Comparison of ENCODE assay signal across 10 cellular contexts in genomic region chr22:39503590-39503989, GRCh38. TPM values are rescaled to one million over a fixed set of nuclear protein-coding genes. Genes with fewer than 3 reads are reported as not detected.
A peak's percentile ranks its signal among the peaks of the same experiment; 100 is the strongest.
DNase-seq lines count a peak whose midpoint lies in the region; ATAC-seq and TF ChIP-seq lines count a peak whose summit lies in the region.
"Had no signal": no experiment of that assay in that cellular context is flagged by ENCODE, and none has a peak within 500 bp of the region (broad histone marks: within the 10 kb centered on the region; RNA-seq: fewer than 3 reads in every experiment).

No MANE protein-coding gene starts in this region.

- H3K9me3 Mint-ChIP-seq in activated T-cell treated with anti-CD3 and anti-CD28 coated beads, Interleukin-2, amount 50 U/mL, for 4 hours: no peaks in the 10 kb centered on the region

- H3K4me3 ChIP-seq in WI38 (ENCODE audit: low read depth, low read length) (peak overlapping the region; percentile 72), right cardiac atrium (ENCODE audit: low read length) (peak overlapping the region; percentile 86), testis (peak overlapping the region; percentile 85 to 95), aorta (ENCODE audit: low read length in 2 of 2) (no peak overlapping the region)

- no peak for TF ChIP-seq POLR2A in testis (IDR thresholded peaks at IDR 0.05)

- H3K4me1 ChIP-seq in right cardiac atrium (ENCODE audit: control insufficient read depth, insufficient read depth, low read length): peaks cover 6% of the 10 kb centered on the region
- peaks cover 28% of the 10 kb centered on the region for H3K4me1 ChIP-seq in testis
- peaks cover 2 to 11% of the 10 kb centered on the region in 2 donors for H3K4me1 ChIP-seq in aorta (ENCODE audit: control insufficient read depth in 1 of 2, insufficient read depth in 2 of 2, low read length in 2 of 2)

- H3K9me3 ChIP-seq in right cardiac atrium (ENCODE audit: control insufficient read depth, low read length) (no peaks in the 10 kb centered on the region), testis (no peaks in the 10 kb centered on the region), aorta (ENCODE audit: control insufficient read depth, low read length) (no peaks in the 10 kb centered on the region)

- intact Hi-C loops in right cardiac atrium (cut with DNase I) (loop anchor here in 1 of 4 donors (10.0 kb wide), 1 partner anchor 119 kb away; no protein-coding TSS in a partner anchor), testis (cut with DNase I; ENCODE audit: low total_unique reads) (no loop called here), aorta (cut with DNase I) (loop anchor here in 1 of 2 donors (2.0 to 5.0 kb wide), 2 partner anchors 17 to 106 kb away; partner anchors contain the start of genes ATF4 and TAB1)

- ATAC-seq in activated T-cell treated with anti-CD3 and anti-CD28 coated beads, Interleukin-2, amount 50 U/mL, for 4 hours: no peak
- ATAC-seq in right cardiac atrium (no peak), aorta (ENCODE audit: low FRiP score) (no peak), GM18517 (IDR thresholded peaks at IDR 0.05; ENCODE audit: unreplicated experiment) (no peak)

- WGBS in right cardiac atrium: 62% methylated on average over 7 of the region's 7 CpGs
- WGBS in testis, 2 donors: 58 to 64% methylated on average over 7 of the region's 7 CpGs
- WGBS in aorta, 2 donors: 59 to 64% methylated on average over 7 of the region's 7 CpGs

- no peaks in the 10 kb centered on the region for H3K36me3 ChIP-seq in testis (ENCODE audit: low read depth, missing control alignments)
- peaks cover 0 to 1% of the 10 kb centered on the region in 2 donors for H3K36me3 ChIP-seq in aorta (ENCODE audit: control insufficient read depth in 1 of 2, insufficient read depth in 2 of 2, low read length in 1 of 2)

- H3K27ac ChIP-seq in right cardiac atrium (ENCODE audit: low read length) (no peak overlapping the region), testis (peak overlapping the region in 1 of 2 donors; percentile 86), aorta (ENCODE audit: low read depth in 1 of 2, low read length in 2 of 2) (no peak overlapping the region)

- H3K36me3 Mint-ChIP-seq in activated T-cell treated with anti-CD3 and anti-CD28 coated beads, Interleukin-2, amount 50 U/mL, for 4 hours (ENCODE audit: insufficient read depth): peaks cover 31% of the 10 kb centered on the region

- H3K27me3 Mint-ChIP-seq in activated T-cell treated with anti-CD3 and anti-CD28 coated beads, Interleukin-2, amount 50 U/mL, for 4 hours (ENCODE audit: low read depth): no peaks in the 10 kb centered on the region

- no peak for DNase-seq in activated T-cell treated with anti-CD3 and anti-CD28 coated beads, Interleukin-2, amount 50 U/mL, for 4 hours
- DNase-seq in activated T-cell treated with anti-CD3 and anti-CD28 coated beads, Interleukin-2, amount 50 U/mL, for 1 hour: no peak
- DNase-seq in right cardiac atrium (no peak), testis (no peak), aorta (no peak)
- no peak for DNase-seq in activated effector memory CD4-positive, alpha-beta T cell treated with anti-CD3 and anti-CD28 coated beads, Interleukin-2, amount 50 U/mL, for 16 hours
- DNase-seq: DMS53; stimulated activated CD4-positive, alpha-beta T cell treated with anti-CD3 and anti-CD28 coated beads, Interleukin-4, amount 100 ng/mL, for 1 hour had no signal

- H3K27me3 ChIP-seq in right cardiac atrium (ENCODE audit: control insufficient read depth, insufficient read depth): no peaks in the 10 kb centered on the region
- no peaks in the 10 kb centered on the region for H3K27me3 ChIP-seq in testis
- no peaks in the 10 kb centered on the region for H3K27me3 ChIP-seq in aorta (ENCODE audit: control insufficient read depth in 1 of 2, insufficient read depth in 2 of 2, low read length in 1 of 2)

- TF ChIP-seq CTCF in WI38 (IDR thresholded peaks at IDR 0.05; ENCODE audit: low read depth, low read length) (no peak), testis (IDR thresholded peaks at IDR 0.05) (no peak)

- H3K4me3 Mint-ChIP-seq in activated T-cell treated with anti-CD3 and anti-CD28 coated beads, Interleukin-2, amount 50 U/mL, for 4 hours: peak overlapping the region; percentile 95

- H3K4me1 Mint-ChIP-seq in activated T-cell treated with anti-CD3 and anti-CD28 coated beads, Interleukin-2, amount 50 U/mL, for 4 hours (ENCODE audit: low read depth): peaks cover 40% of the 10 kb centered on the region

RNA-seq across cellular contexts. Expression of gene MIEF1, which starts 1.5 kb away (rescaled TPM):
- total RNA-seq in activated T-cell treated with anti-CD3 and anti-CD28 coated beads, Interleukin-2, amount 50 U/mL, for 4 hours: 10 to 100 TPM; 69.9 to 76.6 (median 70.7) TPM
- total RNA-seq in right cardiac atrium (10 to 100 TPM; 16.3 to 22.2 (median 18.7) TPM), testis (100 to 1,000 TPM in 1 of 2 donors, 10 to 100 TPM in 1; 60.6 to 120 TPM), aorta (10 to 100 TPM; 15.5 to 20.1 TPM)
- polyA plus RNA-seq in right cardiac atrium (9.0 TPM), testis (ENCODE audit: insufficient read depth, low read depth, low replicate concordance) (78.2 TPM), aorta (1 to 10 TPM; 8.0 to 8.3 TPM)

RNA-seq across cellular contexts. Expression of gene ATF4, which starts 16.8 kb away (rescaled TPM):
- total RNA-seq in activated T-cell treated with anti-CD3 and anti-CD28 coated beads, Interleukin-2, amount 50 U/mL, for 4 hours: 100 to 1,000 TPM; 611 to 673 (median 650) TPM
- total RNA-seq in right cardiac atrium (100 to 1,000 TPM; 156 to 254 (median 177) TPM), testis (100 to 1,000 TPM; 192 to 228 TPM), aorta (100 to 1,000 TPM; 305 to 381 TPM)
- polyA plus RNA-seq in right cardiac atrium (244 TPM), testis (ENCODE audit: insufficient read depth, low read depth, low replicate concordance) (227 TPM), aorta (100 to 1,000 TPM; 515 to 759 TPM)

RNA-seq across cellular contexts. Expression of gene RPS19BP1, which starts 29.0 kb away (rescaled TPM):
- total RNA-seq in activated T-cell treated with anti-CD3 and anti-CD28 coated beads, Interleukin-2, amount 50 U/mL, for 4 hours: 100 to 1,000 TPM; 198 to 208 (median 201) TPM
- total RNA-seq in right cardiac atrium: 10 to 100 TPM; 55.1 to 75.5 (median 61.8) TPM
- 155 TPM for polyA plus RNA-seq in right cardiac atrium
- 100 to 1,000 TPM; 156 to 158 TPM for total RNA-seq in testis
- 97.7 TPM for polyA plus RNA-seq in testis (ENCODE audit: insufficient read depth, low read depth, low replicate concordance)
- total RNA-seq in aorta: 10 to 100 TPM; 50.4 to 51.8 TPM
- 100 to 1,000 TPM; 159 to 160 TPM for polyA plus RNA-seq in aorta

RNA-seq across cellular contexts. Expression of gene MGAT3, which starts 46.8 kb away (rescaled TPM):
- under 1 TPM; 0.30 to 0.90 (median 0.40) TPM for total RNA-seq in activated T-cell treated with anti-CD3 and anti-CD28 coated beads, Interleukin-2, amount 50 U/mL, for 4 hours
- total RNA-seq in right cardiac atrium (10 to 100 TPM in 1 of 4 donors, 1 to 10 TPM in 3; 7.3 to 11.6 (median 9.6) TPM), testis (1 to 10 TPM; 4.6 to 6.4 TPM), aorta (10 to 100 TPM in 1 of 2 donors, 1 to 10 TPM in 1; 2.5 to 11.0 TPM)
- polyA plus RNA-seq in right cardiac atrium (8.7 TPM), testis (ENCODE audit: insufficient read depth, low read depth, low replicate concordance) (9.7 TPM), aorta (1 to 10 TPM in 1 of 2 donors, under 1 TPM in 1; 0.26 to 1.1 TPM)

Comparison
In these comparisons a context has a peak if more than half of its experiments do, and no peak if none do; other contexts are left out.
1. H3K4me3 ChIP-seq: peak in WI38 (single experiment), right cardiac atrium (single experiment) and testis (2 of 2); none in aorta (0 of 2).